ENCODE assay signal across 27 cellular contexts in the genomic region with DNA sequence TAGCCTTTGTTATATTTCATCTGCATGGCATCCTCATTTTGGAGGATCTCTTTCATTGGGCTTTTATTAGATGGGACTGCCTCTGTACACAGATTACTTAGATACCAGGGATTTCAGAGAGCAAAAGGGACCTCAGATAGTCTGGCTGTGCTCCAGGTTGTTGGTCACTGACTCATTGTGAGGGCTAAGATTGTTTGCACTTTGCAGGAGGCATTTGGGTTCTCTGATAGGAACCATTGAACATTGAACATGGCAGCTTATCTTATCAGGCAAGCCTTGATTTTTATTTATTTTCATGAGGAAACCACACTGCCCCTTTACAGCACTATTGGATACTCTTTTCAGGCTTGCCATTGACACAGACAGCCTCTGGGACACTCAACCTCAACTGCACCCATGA.
"Had no signal": no experiment of that assay in that cellular context is flagged by ENCODE, and none has a peak within 500 bp of the region (broad histone marks: within the 10 kb centered on the region; RNA-seq: fewer than 3 reads in every experiment).

No MANE protein-coding gene starts in this region.

- H3K27ac Mint-ChIP-seq: dendritic cell treated with granulocyte-macrophage colony-stimulating factor and Interleukin-4, amounts not matched to agents 40 ng/mL and 50 ng/mL, for 4 days; endodermal cell; memory B cell; naive thymus-derived CD8-positive, alpha-beta T cell; nephron progenitor cell had no signal

- H3K9me3 Mint-ChIP-seq: dendritic cell treated with granulocyte-macrophage colony-stimulating factor and Interleukin-4, amounts not matched to agents 40 ng/mL and 50 ng/mL, for 4 days; endodermal cell; memory B cell; naive thymus-derived CD8-positive, alpha-beta T cell; nephron progenitor cell had no signal

- DNase-seq: colonic mucosa; effector CD8-positive, alpha-beta T cell; endodermal cell; foreskin keratinocyte; glutamatergic neuron; heart right ventricle; hippocampal formation; left colon; left ventricle myocardium superior; mucosa of descending colon; naive thymus-derived CD8-positive, alpha-beta T cell; nephron progenitor cell; nucleus accumbens; right cardiac atrium; sigmoid colon; stimulated activated CD4-positive, alpha-beta T cell treated with anti-CD3 and anti-CD28 coated beads, Interleukin-1b, Interleukin-23, amount 100 ng/mL, for 48 hours; stimulated activated CD4-positive, alpha-beta T cell treated with anti-CD3 and anti-CD28 coated beads, Interleukin-4, amount 100 ng/mL, for 1 hour; stimulated activated CD8-positive, alpha-beta memory T cell treated with anti-CD3 and anti-CD28 coated beads, Interleukin-4, amount 100 ng/mL, for 48 hours; stimulated activated naive CD4-positive, alpha-beta T cell treated with Interleukin-2 at 50 U/mL for 16 hours; stomach; thyroid gland; trophoblast cell had no signal

- H3K27me3 Mint-ChIP-seq: dendritic cell treated with granulocyte-macrophage colony-stimulating factor and Interleukin-4, amounts not matched to agents 40 ng/mL and 50 ng/mL, for 4 days; memory B cell; naive thymus-derived CD8-positive, alpha-beta T cell had no signal

- FAIRE-seq: islet of Langerhans had no signal

- H3K36me3 Mint-ChIP-seq: memory B cell; naive thymus-derived CD8-positive, alpha-beta T cell had no signal

- H3K4me1 Mint-ChIP-seq: endodermal cell; memory B cell; naive thymus-derived CD8-positive, alpha-beta T cell; nephron progenitor cell had no signal

- H3K4me3 Mint-ChIP-seq: dendritic cell treated with granulocyte-macrophage colony-stimulating factor and Interleukin-4, amounts not matched to agents 40 ng/mL and 50 ng/mL, for 4 days; endodermal cell; memory B cell; naive thymus-derived CD8-positive, alpha-beta T cell; nephron progenitor cell had no signal

- ATAC-seq: esophagus mucosa; foreskin keratinocyte; gastroesophageal sphincter; heart right ventricle; left colon; left ventricle myocardium superior; mucosa of descending colon; naive thymus-derived CD8-positive, alpha-beta T cell; right cardiac atrium had no signal
